ENCODE assay signal across 1 cellular context in the genomic region with DNA sequence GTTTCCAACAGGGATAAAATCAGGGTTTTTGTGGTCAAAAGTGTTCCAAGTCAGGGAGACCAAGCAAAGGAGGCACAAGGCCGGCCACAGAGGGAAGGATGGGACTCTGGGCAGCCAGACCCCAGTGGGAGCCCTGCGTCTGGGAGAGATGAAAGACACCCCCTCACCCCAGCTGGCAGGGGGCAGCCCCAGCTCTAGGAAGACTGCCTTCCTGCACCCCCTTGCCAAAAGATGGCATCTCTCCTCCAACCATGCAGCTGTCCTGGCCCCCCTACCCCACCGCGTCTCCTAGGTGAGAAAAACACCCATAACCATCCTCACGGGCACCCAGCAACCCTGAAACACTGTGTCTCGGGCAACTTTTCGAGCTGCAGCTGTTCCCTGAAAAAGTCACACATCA.
TF ChIP-seq lines count a peak whose summit lies in the region.

No MANE protein-coding gene starts in this region.

TF ChIP-seq in HCT116, 20 proteins besides CTCF, POLR2A, EP300 and RAD21 (continued from another document):
- no peak for TF ChIP-seq MAX (IDR thresholded peaks at IDR 0.05)
- no peak for TF ChIP-seq SP1 (IDR thresholded peaks at IDR 0.05; ENCODE audit: low read depth)
- TF ChIP-seq, protein P1, sequence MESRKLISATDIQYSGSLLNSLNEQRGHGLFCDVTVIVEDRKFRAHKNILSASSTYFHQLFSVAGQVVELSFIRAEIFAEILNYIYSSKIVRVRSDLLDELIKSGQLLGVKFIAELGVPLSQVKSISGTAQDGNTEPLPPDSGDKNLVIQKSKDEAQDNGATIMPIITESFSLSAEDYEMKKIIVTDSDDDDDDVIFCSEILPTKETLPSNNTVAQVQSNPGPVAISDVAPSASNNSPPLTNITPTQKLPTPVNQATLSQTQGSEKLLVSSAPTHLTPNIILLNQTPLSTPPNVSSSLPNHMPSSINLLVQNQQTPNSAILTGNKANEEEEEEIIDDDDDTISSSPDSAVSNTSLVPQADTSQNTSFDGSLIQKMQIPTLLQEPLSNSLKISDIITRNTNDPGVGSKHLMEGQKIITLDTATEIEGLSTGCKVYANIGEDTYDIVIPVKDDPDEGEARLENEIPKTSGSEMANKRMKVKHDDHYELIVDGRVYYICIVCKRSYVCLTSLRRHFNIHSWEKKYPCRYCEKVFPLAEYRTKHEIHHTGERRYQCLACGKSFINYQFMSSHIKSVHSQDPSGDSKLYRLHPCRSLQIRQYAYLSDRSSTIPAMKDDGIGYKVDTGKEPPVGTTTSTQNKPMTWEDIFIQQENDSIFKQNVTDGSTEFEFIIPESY (IDR thresholded peaks at IDR 0.05; ENCODE audit: extremely low read depth, insufficient replicate concordance, low read length) = no peak
- no peak for TF ChIP-seq ELF1 (IDR thresholded peaks at IDR 0.05; ENCODE audit: borderline replicate concordance, low read depth)
- TF ChIP-seq CEBPB (IDR thresholded peaks at IDR 0.05; ENCODE audit: low read depth) = no peak
- TF ChIP-seq FOSL1 (IDR thresholded peaks at IDR 0.05; ENCODE audit: low read depth) = no peak
- no peak for TF ChIP-seq POLR2AphosphoS5 (IDR thresholded peaks at IDR 0.05; ENCODE audit: low read depth, low read length)
- TF ChIP-seq SRF (IDR thresholded peaks at IDR 0.05; ENCODE audit: low read depth) = no peak
- TF ChIP-seq, protein P2, sequence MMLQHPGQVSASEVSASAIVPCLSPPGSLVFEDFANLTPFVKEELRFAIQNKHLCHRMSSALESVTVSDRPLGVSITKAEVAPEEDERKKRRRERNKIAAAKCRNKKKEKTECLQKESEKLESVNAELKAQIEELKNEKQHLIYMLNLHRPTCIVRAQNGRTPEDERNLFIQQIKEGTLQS (IDR thresholded peaks at IDR 0.05) = no peak
TF ChIP-seq in HCT116: peak in this region for 0.
